Comparison of ENCODE assay signal across 8 cellular contexts in the genomic region with DNA sequence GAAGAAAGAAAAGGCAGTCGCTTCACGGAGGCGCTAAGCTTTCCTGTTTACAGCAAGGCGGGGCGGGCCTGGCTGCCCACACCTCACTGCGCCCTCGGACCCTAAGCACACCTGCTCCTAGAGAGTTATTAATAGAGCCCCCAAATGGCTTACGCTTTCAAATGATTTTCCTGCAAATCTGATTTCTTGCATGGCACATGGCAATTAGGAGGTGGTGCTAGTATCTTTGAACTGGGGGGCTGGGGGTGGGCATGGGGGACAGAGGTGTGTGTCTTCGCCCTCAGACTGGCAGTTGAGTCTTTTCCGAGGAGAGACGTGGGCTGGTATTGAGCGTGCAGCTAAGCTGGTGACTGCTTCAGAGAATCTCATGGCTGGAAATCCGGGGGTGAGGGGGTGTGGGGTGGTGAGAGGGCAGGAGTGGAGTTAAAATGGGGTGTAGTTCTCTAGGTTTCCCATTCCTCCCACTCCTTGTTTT. TPM values are rescaled to one million over a fixed set of nuclear protein-coding genes. Genes with fewer than 3 reads are reported as not detected.
A peak's percentile ranks its signal among the peaks of the same experiment; 100 is the strongest.
DNase-seq lines count a peak whose midpoint lies in the region; ATAC-seq and TF ChIP-seq lines count a peak whose summit lies in the region.

No MANE protein-coding gene starts in this region.

- H3K4me3 ChIP-seq in BE2C (ENCODE audit: low read depth, low read length), result peak overlapping the region; percentile 84

- H3K9me3 Mint-ChIP-seq in activated T-cell treated with anti-CD3 and anti-CD28 coated beads, Interleukin-2, amount 50 U/mL, for 4 hours, result no peaks in the 10 kb centered on the region

- H3K27me3 ChIP-seq in BE2C, result no peaks in the 10 kb centered on the region

- H3K36me3 ChIP-seq in BE2C, result no peaks in the 10 kb centered on the region

- no peaks in the 10 kb centered on the region for H3K9me3 ChIP-seq in BE2C

- TF ChIP-seq CTCF in BE2C (IDR thresholded peaks at IDR 0.05; ENCODE audit: low read depth, low read length), result no peak

- peaks cover 4% of the 10 kb centered on the region for H3K4me1 ChIP-seq in BE2C

- no peaks in the 10 kb centered on the region for H3K27me3 Mint-ChIP-seq in activated T-cell treated with anti-CD3 and anti-CD28 coated beads, Interleukin-2, amount 50 U/mL, for 4 hours (ENCODE audit: low read depth)

- H3K4me3 Mint-ChIP-seq in activated T-cell treated with anti-CD3 and anti-CD28 coated beads, Interleukin-2, amount 50 U/mL, for 4 hours, result peak overlapping the region; percentile 99

- DNase-seq in BE2C (no peak), glomerular visceral epithelial cell (ENCODE audit: extremely low spot score) (peak; percentile 23), A172 (ENCODE audit: low spot score) (no peak), GM19240 (ENCODE audit: insufficient read length, low spot score) (no peak), NCI-H446 (lab: John Stamatoyannopoulos, UW) (no peak)
- peak; percentile 65 for DNase-seq in activated T-cell treated with anti-CD3 and anti-CD28 coated beads, Interleukin-2, amount 50 U/mL, for 4 hours
- peak; percentile 62 to 65 for DNase-seq in stimulated activated CD4-positive, alpha-beta T cell treated with anti-CD3 and anti-CD28 coated beads, Interleukin-15, amount 100 ng/mL, for 48 hours (ENCODE audit: low read depth in 2 of 2)

- peak; percentile 13 for ATAC-seq in HG03108 (IDR thresholded peaks at IDR 0.05; ENCODE audit: unreplicated experiment)
- peak; percentile 6 to 12 for ATAC-seq in activated T-cell treated with anti-CD3 and anti-CD28 coated beads, Interleukin-2, amount 50 U/mL, for 4 hours

- H3K4me1 Mint-ChIP-seq in activated T-cell treated with anti-CD3 and anti-CD28 coated beads, Interleukin-2, amount 50 U/mL, for 4 hours (ENCODE audit: low read depth), result peaks cover 55% of the 10 kb centered on the region

- H3K36me3 Mint-ChIP-seq in activated T-cell treated with anti-CD3 and anti-CD28 coated beads, Interleukin-2, amount 50 U/mL, for 4 hours (ENCODE audit: insufficient read depth), result peaks cover 44% of the 10 kb centered on the region

RNA-seq across cellular contexts. Expression of a gene that starts 1.3 kb away (rescaled TPM):
- 8.5 TPM for polyA plus RNA-seq in BE2C (2012; ENCODE audit: insufficient read depth, insufficient read length, low read depth)
- 100 to 1,000 TPM in 2 of 3 donors, 10 to 100 TPM in 1; 97.7 to 112 (median 111) TPM for total RNA-seq in activated T-cell treated with anti-CD3 and anti-CD28 coated beads, Interleukin-2, amount 50 U/mL, for 4 hours
- 0.50 and 0.91 TPM in 2 replicates for total RNA-seq in A172 (2014; rRNA removed; shearing (Covaris generic))

Comparison
In these comparisons a context has a peak if more than half of its experiments do, and no peak if none do; other contexts are left out.
1. DNase-seq: peak in activated T-cell treated with anti-CD3 and anti-CD28 coated beads, Interleukin-2, amount 50 U/mL, for 4 hours (single experiment), glomerular visceral epithelial cell (single experiment) and stimulated activated CD4-positive, alpha-beta T cell treated with anti-CD3 and anti-CD28 coated beads, Interleukin-15, amount 100 ng/mL, for 48 hours (2 of 2); none in BE2C (single experiment), A172 (single experiment), GM19240 (single experiment) and NCI-H446 (0 of 2).
2. RNA of a gene that starts 1.3 kb away (total RNA-seq): 97.7 to 112 TPM in activated T-cell treated with anti-CD3 and anti-CD28 coated beads, Interleukin-2, amount 50 U/mL, for 4 hours; 0.50 to 0.91 TPM in A172; every median in the first group is over 10 times any median in the second.